In the genomic region with DNA sequence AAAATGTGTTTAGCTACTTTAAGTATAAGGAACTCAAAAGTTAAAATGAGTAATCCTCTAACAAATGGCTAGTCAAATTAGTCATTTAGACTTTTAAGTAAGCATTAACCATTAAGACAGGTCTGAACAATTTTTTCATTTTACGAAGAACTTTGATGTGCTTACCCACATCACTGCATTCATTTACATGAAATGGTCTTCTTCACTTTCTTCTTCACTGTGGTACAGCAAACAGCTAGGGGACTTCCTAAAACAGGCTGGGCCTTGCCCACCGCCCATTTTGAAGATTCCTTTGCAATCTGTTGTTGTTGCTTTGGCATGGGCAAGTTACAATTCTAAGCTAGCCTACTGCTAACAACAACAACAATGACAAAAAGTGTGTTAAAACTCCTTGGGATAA, we compare ENCODE assay signal across 14 cellular contexts.
DNase-seq lines count a peak whose midpoint lies in the region; ATAC-seq, FAIRE-seq and TF ChIP-seq lines count a peak whose summit lies in the region.
"Had no signal": no experiment of that assay in that cellular context is flagged by ENCODE, and none has a peak within 500 bp of the region (broad histone marks: within the 10 kb centered on the region; RNA-seq: fewer than 3 reads in every experiment).

No MANE protein-coding gene starts in this region.

- H3K56ac ChIP-seq in H9 (ENCODE audit: insufficient read length, low read depth, low read length): no peak overlapping the region

- WGBS in H9 (ENCODE audit: extremely low coverage, insufficient read length, low lambda C conversion rate): no CpG with 5 or more reads among the region's 2 CpGs

- H3K27me3 ChIP-seq in H9 (ENCODE audit: insufficient read depth, low read length) (no peaks in the 10 kb centered on the region), neural progenitor cell (no peaks in the 10 kb centered on the region)
- H3K27me3 ChIP-seq: tibial artery had no signal

- no peak overlapping the region for H3K18ac ChIP-seq in H9 (ENCODE audit: insufficient read length, low read depth, low read length)

- H3K4me1 Mint-ChIP-seq in activated T-cell treated with anti-CD3 and anti-CD28 coated beads, Interleukin-2, amount 50 U/mL, for 24 hours (ENCODE audit: low read depth): peaks cover 87% of the 10 kb centered on the region
- H3K4me1 Mint-ChIP-seq in H9 (peaks cover 47 to 49% of the 10 kb centered on the region in 2 experiments), neural progenitor cell (peaks cover 19% of the 10 kb centered on the region), osteocyte (ENCODE audit: unreplicated experiment) (peaks cover 27% of the 10 kb centered on the region)
- peaks cover 45% of the 10 kb centered on the region for H3K4me1 Mint-ChIP-seq in activated T-helper 17 cell treated with anti-CD3 and anti-CD28 coated beads, Interleukin-2, amount 50 U/mL, for 72 hours

- intact Hi-C loops in kidney (cut with DNase I): no loop called here

- peaks cover 82% of the 10 kb centered on the region for H3K36me3 Mint-ChIP-seq in activated T-cell treated with anti-CD3 and anti-CD28 coated beads, Interleukin-2, amount 50 U/mL, for 24 hours (ENCODE audit: low read depth)
- H3K36me3 Mint-ChIP-seq in H9 (ENCODE audit: insufficient read depth in 1 of 3, low read depth in 3 of 3) (peaks cover 0 to 2% (median 2%) of the 10 kb centered on the region in 3 experiments; a peak in 4 of 7 replicates), neural progenitor cell (peaks cover 12% of the 10 kb centered on the region), osteocyte (ENCODE audit: unreplicated experiment) (peaks cover 7% of the 10 kb centered on the region)
- H3K36me3 Mint-ChIP-seq in activated T-helper 17 cell treated with anti-CD3 and anti-CD28 coated beads, Interleukin-2, amount 50 U/mL, for 72 hours (ENCODE audit: low read depth): peaks cover 83% of the 10 kb centered on the region

- H4K8ac ChIP-seq in H9 (replicated peaks; ENCODE audit: insufficient read length, low read depth, low read length): no peak overlapping the region

- H3K4me2 ChIP-seq in H9 (ENCODE audit: insufficient read depth, insufficient read length, low read length) (no peak overlapping the region), neural progenitor cell (no peak overlapping the region)

- H3K36me3 ChIP-seq in neural progenitor cell (peaks cover 4% of the 10 kb centered on the region), kidney (ENCODE audit: control insufficient read depth in 1 of 2, insufficient read depth in 2 of 2, low read length in 2 of 2) (no peaks in the 10 kb centered on the region)
- H3K36me3 ChIP-seq: prostate gland, tibial artery had no signal

- no peak overlapping the region for H2BK15ac ChIP-seq in H9 (ENCODE audit: low read depth, low read length)

- no peak overlapping the region for H2BK12ac ChIP-seq in H9 (ENCODE audit: insufficient read length, low read depth, low read length)

- H3K79me2 ChIP-seq in H9 (ENCODE audit: insufficient read depth, low read length) (peaks cover 2% of the 10 kb centered on the region; the same call in 1 of the 2 replicates), neural progenitor cell (ENCODE audit: low read depth) (peaks cover 79% of the 10 kb centered on the region)

- no peak overlapping the region for H4K91ac ChIP-seq in H9 (ENCODE audit: insufficient read length, low read depth, low read length)

- no peak overlapping the region for H3T11ph ChIP-seq in H9 (ENCODE audit: low read length)

- H3K4me1 ChIP-seq in H9 (ENCODE audit: insufficient read depth, low read length): peaks cover 6% of the 10 kb centered on the region; the same call in 1 of the 2 replicates
- H3K4me1 ChIP-seq in neural progenitor cell: peaks cover 33% of the 10 kb centered on the region
- H3K4me1 ChIP-seq in kidney (ENCODE audit: control insufficient read depth in 1 of 2, insufficient read depth in 1 of 2, low read depth in 1 of 2, low read length in 2 of 2): no peaks in the 10 kb centered on the region
- H3K4me1 ChIP-seq: prostate gland had no signal

- no peak overlapping the region for H2BK5ac ChIP-seq in H9 (ENCODE audit: insufficient read length, low read length)

- TF ChIP-seq CTCF in H9 (conservative IDR thresholded peaks at IDR 0.05): no peak
- no peak for TF ChIP-seq CTCF in neural progenitor cell (IDR thresholded peaks at IDR 0.05)
- TF ChIP-seq CTCF in kidney (IDR thresholded peaks at IDR 0.05; ENCODE audit: borderline replicate concordance, extremely low read depth, insufficient read depth): no peak
- TF ChIP-seq CTCF in osteocyte (IDR thresholded peaks at IDR 0.05): no peak

- H3K4me3 ChIP-seq in neural progenitor cell: no peak overlapping the region
- H3K4me3 ChIP-seq in kidney (ENCODE audit: low read length in 2 of 2): no peak overlapping the region
- H3K4me3 ChIP-seq: lung, prostate gland, tibial artery had no signal

- DNase-seq in activated T-cell treated with anti-CD3 and anti-CD28 coated beads, Interleukin-2, amount 50 U/mL, for 24 hours: no peak
- DNase-seq in activated T-cell treated with anti-CD3 and anti-CD28 coated beads, Interleukin-2, amount 50 U/mL, for 1 hour: no peak
- DNase-seq in H9 (no peak), neural progenitor cell (ENCODE audit: low spot score) (no peak), kidney (no peak), osteocyte (ENCODE audit: extremely low spot score, unreplicated experiment) (no peak), glomerular visceral epithelial cell (ENCODE audit: extremely low spot score) (no peak)
- DNase-seq: ACHN, NCI-H1105, tibial artery had no signal

- H3K9ac ChIP-seq in H9 (ENCODE audit: extremely low read depth, insufficient read length, low read length) (no peak overlapping the region), neural progenitor cell (no peak overlapping the region), kidney (ENCODE audit: low read length in 2 of 2) (no peak overlapping the region)

- H3K23ac ChIP-seq in H9 (ENCODE audit: insufficient read length, low read depth, low read length): no peak overlapping the region

- no peaks in the 10 kb centered on the region for H3K79me1 ChIP-seq in H9 (ENCODE audit: insufficient read depth, low read depth, low read length, poor library complexity, severe bottlenecking)

- H3K9me3 ChIP-seq in H9 (ENCODE audit: control insufficient read depth, low read depth, low read length): no peaks in the 10 kb centered on the region
- H3K9me3 ChIP-seq in neural progenitor cell (ENCODE audit: low read depth): no peaks in the 10 kb centered on the region
- no peaks in the 10 kb centered on the region for H3K9me3 ChIP-seq in kidney (ENCODE audit: control insufficient read depth in 1 of 2, low read length in 2 of 2)
- H3K9me3 ChIP-seq: prostate gland, tibial artery had no signal

- H4K20me1 ChIP-seq in H9 (ENCODE audit: control insufficient read depth, insufficient read depth, insufficient read length) (no peaks in the 10 kb centered on the region), neural progenitor cell (ENCODE audit: low read depth) (peaks cover 11% of the 10 kb centered on the region)

- H3F3A ChIP-seq in neural progenitor cell (ENCODE audit: low read depth): no peaks in the 10 kb centered on the region

- H3K27me3 Mint-ChIP-seq in activated T-cell treated with anti-CD3 and anti-CD28 coated beads, Interleukin-2, amount 50 U/mL, for 24 hours: no peaks in the 10 kb centered on the region
- no peaks in the 10 kb centered on the region for H3K27me3 Mint-ChIP-seq in H9 (ENCODE audit: low read depth)
- H3K27me3 Mint-ChIP-seq in activated T-helper 17 cell treated with anti-CD3 and anti-CD28 coated beads, Interleukin-2, amount 50 U/mL, for 72 hours: no peaks in the 10 kb centered on the region
- peaks cover 2% of the 10 kb centered on the region for H3K27me3 Mint-ChIP-seq in neural progenitor cell (ENCODE audit: insufficient read depth, low read depth)
- H3K27me3 Mint-ChIP-seq in osteocyte (ENCODE audit: unreplicated experiment): no peaks in the 10 kb centered on the region

- H3K4ac ChIP-seq in H9 (ENCODE audit: low read depth, low read length): no peak overlapping the region

- FAIRE-seq in kidney (lab: Jason Lieb, UNC): no peak
- FAIRE-seq: HepG2 had no signal

- H3K27ac ChIP-seq in H9 (ENCODE audit: insufficient read length, low read depth, low read length) (no peak overlapping the region), neural progenitor cell (peak overlapping the region; percentile 46), kidney (ENCODE audit: low read depth in 2 of 2, low read length in 2 of 2) (no peak overlapping the region)
- H3K27ac ChIP-seq: prostate gland, tibial artery had no signal

- H2BK120ac ChIP-seq in H9 (ENCODE audit: low read depth, low read length, poor library complexity, severe bottlenecking): no peak overlapping the region

- peaks cover 4% of the 10 kb centered on the region for H3K9me3 Mint-ChIP-seq in activated T-cell treated with anti-CD3 and anti-CD28 coated beads, Interleukin-2, amount 50 U/mL, for 24 hours
- peaks cover 0 to under 1% of the 10 kb centered on the region in 2 experiments; a peak in 1 of 5 replicates for H3K9me3 Mint-ChIP-seq in H9
- H3K9me3 Mint-ChIP-seq in activated T-helper 17 cell treated with anti-CD3 and anti-CD28 coated beads, Interleukin-2, amount 50 U/mL, for 72 hours: no peaks in the 10 kb centered on the region
- peaks cover 9% of the 10 kb centered on the region for H3K9me3 Mint-ChIP-seq in neural progenitor cell
- H3K9me3 Mint-ChIP-seq in osteocyte (ENCODE audit: unreplicated experiment): peaks cover 1% of the 10 kb centered on the region

- no peak overlapping the region for H3K14ac ChIP-seq in H9 (ENCODE audit: insufficient read depth, low read length)

- no peak overlapping the region for H2BK20ac ChIP-seq in H9 (ENCODE audit: low read depth, low read length, poor library complexity, severe bottlenecking)

- no peaks in the 10 kb centered on the region for H3K23me2 ChIP-seq in H9 (ENCODE audit: insufficient read length, low read depth, low read length, poor library complexity, severe bottlenecking)

- no peak overlapping the region for H4K5ac ChIP-seq in H9 (ENCODE audit: insufficient read length, low read depth, low read length)

- H2AFZ ChIP-seq in H9 (ENCODE audit: low read length): no peak overlapping the region
- no peak overlapping the region for H2AFZ ChIP-seq in neural progenitor cell (replicated peaks)

- peak overlapping the region; percentile 87 for H3K27ac Mint-ChIP-seq in activated T-cell treated with anti-CD3 and anti-CD28 coated beads, Interleukin-2, amount 50 U/mL, for 24 hours
- H3K27ac Mint-ChIP-seq in H9 (peak overlapping the region in 2 of 3 experiments; percentile 46 to 81; a peak in 4 of 7 replicates), neural progenitor cell (no peak overlapping the region), osteocyte (ENCODE audit: unreplicated experiment) (no peak overlapping the region)
- peak overlapping the region; percentile 45 for H3K27ac Mint-ChIP-seq in activated T-helper 17 cell treated with anti-CD3 and anti-CD28 coated beads, Interleukin-2, amount 50 U/mL, for 72 hours

- H2AK5ac ChIP-seq in H9 (ENCODE audit: insufficient read length, low read length): no peak overlapping the region

- peak; percentile 73 for ATAC-seq in activated T-helper 17 cell treated with anti-CD3 and anti-CD28 coated beads, Interleukin-2, amount 50 U/mL, for 72 hours (replicated peaks)
- ATAC-seq: HepG2 had no signal

- H3K4me3 Mint-ChIP-seq in activated T-cell treated with anti-CD3 and anti-CD28 coated beads, Interleukin-2, amount 50 U/mL, for 24 hours: peak overlapping the region; percentile 7
- no peak overlapping the region for H3K4me3 Mint-ChIP-seq in H9
- H3K4me3 Mint-ChIP-seq in activated T-helper 17 cell treated with anti-CD3 and anti-CD28 coated beads, Interleukin-2, amount 50 U/mL, for 72 hours: peak overlapping the region; percentile 37
- no peak overlapping the region for H3K4me3 Mint-ChIP-seq in neural progenitor cell
- no peak overlapping the region for H3K4me3 Mint-ChIP-seq in osteocyte (ENCODE audit: unreplicated experiment)

Comparison
In these comparisons a context has a peak if more than half of its experiments do, and no peak if none do; other contexts are left out.
1. H3K27ac Mint-ChIP-seq: peak in activated T-cell treated with anti-CD3 and anti-CD28 coated beads, Interleukin-2, amount 50 U/mL, for 24 hours (single experiment), H9 (2 of 3) and activated T-helper 17 cell treated with anti-CD3 and anti-CD28 coated beads, Interleukin-2, amount 50 U/mL, for 72 hours (single experiment); none in neural progenitor cell (single experiment) and osteocyte (single experiment).
2. H3K4me3 Mint-ChIP-seq: peak in activated T-cell treated with anti-CD3 and anti-CD28 coated beads, Interleukin-2, amount 50 U/mL, for 24 hours (single experiment) and activated T-helper 17 cell treated with anti-CD3 and anti-CD28 coated beads, Interleukin-2, amount 50 U/mL, for 72 hours (single experiment); none in H9 (0 of 2), neural progenitor cell (single experiment) and osteocyte (single experiment).